In genomic region chrX:13120017-13120416, GRCh38 we compare ENCODE assay signal across 13 cellular contexts.
A peak's percentile ranks its signal among the peaks of the same experiment; 100 is the strongest.
DNase-seq lines count a peak whose midpoint lies in the region; ATAC-seq, FAIRE-seq and TF ChIP-seq lines count a peak whose summit lies in the region.
"Had no signal": no experiment of that assay in that cellular context is flagged by ENCODE, and none has a peak within 500 bp of the region (broad histone marks: within the 10 kb centered on the region; RNA-seq: fewer than 3 reads in every experiment).

No MANE protein-coding gene starts in this region.

- peak; percentile 44 for DNase-seq in fibroblast of peridontal ligament (ENCODE audit: extremely low read depth)
- DNase-seq in mucosa of descending colon: peak in 1 of 3 donors; percentile 59
- DNase-seq in tibial artery: peak; percentile 24 to 67
- no peak for DNase-seq in GM03348 (ENCODE audit: low spot score)
- no peak for DNase-seq in HTR-8/SVneo (ENCODE audit: insufficient read length, low spot score)
- DNase-seq: activated CD8-positive, alpha-beta T cell treated with anti-CD3 and anti-CD28 coated beads for 36 hours; activated naive CD8-positive, alpha-beta T cell treated with anti-CD3 and anti-CD28 coated beads, Interleukin-2, amount 50 U/mL, for 24 hours; NCI-H510A treated with DMSO at 0.1 percent for 48 hours; nucleus accumbens had no signal

- H3K4me3 ChIP-seq in mucosa of descending colon (no peak overlapping the region), tibial artery (no peak overlapping the region)
- H3K4me3 ChIP-seq: SK-N-MC had no signal

- TF ChIP-seq CTCF in mucosa of descending colon (IDR thresholded peaks at IDR 0.05) (no peak), tibial artery (IDR thresholded peaks at IDR 0.05) (no peak)

- ATAC-seq in SK-N-SH treated with all-trans-retinoic acid at 6 μM for 48 hours: peak; percentile 79
- peak; percentile 88 for ATAC-seq in mucosa of descending colon
- no peak for ATAC-seq in HG02970 (IDR thresholded peaks at IDR 0.05; ENCODE audit: low FRiP score, unreplicated experiment)
- no peak for ATAC-seq in GM19351 (IDR thresholded peaks at IDR 0.05; ENCODE audit: unreplicated experiment)
- ATAC-seq: activated CD8-positive, alpha-beta T cell treated with anti-CD3 and anti-CD28 coated beads for 36 hours; activated naive CD8-positive, alpha-beta T cell treated with anti-CD3 and anti-CD28 coated beads, Interleukin-2, amount 50 U/mL, for 24 hours had no signal

- H3K36me3 ChIP-seq in mucosa of descending colon (ENCODE audit: low read depth): no peaks in the 10 kb centered on the region
- no peaks in the 10 kb centered on the region for H3K36me3 ChIP-seq in tibial artery

- H3K4me1 ChIP-seq in mucosa of descending colon (ENCODE audit: low read depth): peaks cover 8% of the 10 kb centered on the region
- peaks cover 0 to 63% (median 7%) of the 10 kb centered on the region in 4 donors for H3K4me1 ChIP-seq in tibial artery

- no peaks in the 10 kb centered on the region for H3K9me3 ChIP-seq in mucosa of descending colon
- H3K9me3 ChIP-seq in tibial artery: no peaks in the 10 kb centered on the region

- peak overlapping the region; percentile 66 to 70 for H3K27ac ChIP-seq in tibial artery
- H3K27ac ChIP-seq: SK-N-MC had no signal

- no peaks in the 10 kb centered on the region for H3K27me3 ChIP-seq in tibial artery

- no peak for FAIRE-seq in HTR-8/SVneo (lab: Jason Lieb, UNC)

- intact Hi-C loops in mucosa of descending colon (cut with DNase I, micrococcal nuclease): no loop called here
- intact Hi-C loops in tibial artery (cut with DNase I; ENCODE audit: low total_unique reads): no loop called here

TF ChIP-seq in SK-N-SH treated with all-trans-retinoic acid at 6 μM for 48 hours, 23 proteins besides CTCF, POLR2A, EP300 and RAD21:
- TF ChIP-seq TSHZ2 (CRISPR knock-in tag; IDR thresholded peaks at IDR 0.05) (no peak), ESRRG (CRISPR knock-in tag; IDR thresholded peaks at IDR 0.05) (no peak), CSDC2 (CRISPR knock-in tag; IDR thresholded peaks at IDR 0.05) (no peak), ZFP30 (CRISPR knock-in tag; IDR thresholded peaks at IDR 0.05) (no peak), CSRNP3 (CRISPR knock-in tag; IDR thresholded peaks at IDR 0.05) (no peak), POU6F1 (CRISPR knock-in tag; IDR thresholded peaks at IDR 0.05; ENCODE audit: borderline replicate concordance, low read depth) (no peak), TCF4 (CRISPR knock-in tag; IDR thresholded peaks at IDR 0.05; ENCODE audit: borderline replicate concordance) (no peak)
TF ChIP-seq in SK-N-SH treated with all-trans-retinoic acid at 6 μM for 48 hours: peak in this region for 0.

Comparison
In these comparisons a context has a peak if more than half of its experiments do, and no peak if none do; other contexts are left out.
1. ATAC-seq: peak in SK-N-SH treated with all-trans-retinoic acid at 6 μM for 48 hours (single experiment) and mucosa of descending colon (single experiment); none in HG02970 (single experiment) and GM19351 (single experiment).
2. DNase-seq: peak in fibroblast of peridontal ligament (single experiment) and tibial artery (2 of 2); none in GM03348 (single experiment) and HTR-8/SVneo (single experiment).